In genomic region chr1:192159769-192160168, GRCh38 we compare ENCODE assay signal across 22 cellular contexts. TPM values are rescaled to one million over a fixed set of nuclear protein-coding genes. Genes with fewer than 3 reads are reported as not detected.
DNase-seq lines count a peak whose midpoint lies in the region; ATAC-seq and TF ChIP-seq lines count a peak whose summit lies in the region.
"Had no signal": no experiment of that assay in that cellular context is flagged by ENCODE, and none has a peak within 500 bp of the region (broad histone marks: within the 10 kb centered on the region; RNA-seq: fewer than 3 reads in every experiment).

No MANE protein-coding gene starts in this region.

- H3F3A ChIP-seq in PC-9 (ENCODE audit: insufficient read depth, low read depth) = no peaks in the 10 kb centered on the region

- H3K27me3 ChIP-seq in upper lobe of left lung = no peaks in the 10 kb centered on the region
- H3K27me3 ChIP-seq in PC-9 (ENCODE audit: insufficient read depth, low read depth) = no peaks in the 10 kb centered on the region
- H3K27me3 ChIP-seq: thyroid gland had no signal

- H3K9me3 ChIP-seq in upper lobe of left lung = no peaks in the 10 kb centered on the region
- H3K9me3 ChIP-seq in PC-9 (ENCODE audit: insufficient read depth, low read depth) = no peaks in the 10 kb centered on the region
- H3K9me3 ChIP-seq: HAP-1, thyroid gland had no signal

- H2AFZ ChIP-seq in PC-9 = no peak overlapping the region

- peak overlapping the region; percentile 42 to 72 (median 58) for H3K27ac ChIP-seq in upper lobe of left lung
- no peak overlapping the region for H3K27ac ChIP-seq in PC-9
- H3K27ac ChIP-seq: thyroid gland had no signal

- intact Hi-C loops in PC-9 (cut with micrococcal nuclease; ENCODE audit: unreplicated experiment) = no loop called here

- no TSS peak for BruUV-seq in PC-9 (replicated peaks; lab: Mats Ljungman, UMichigan)

- H3K79me2 ChIP-seq in PC-9 (ENCODE audit: low read depth) = no peaks in the 10 kb centered on the region

- CTCF ChIA-PET in PC-9 (lab: Charles Lee) = no interaction called here

- H3K4me2 ChIP-seq in PC-9 = no peak overlapping the region

- no peak for TF ChIP-seq EP300 in upper lobe of left lung (IDR thresholded peaks at IDR 0.05)

- H4K20me1 ChIP-seq in PC-9 (ENCODE audit: insufficient read depth) = no peaks in the 10 kb centered on the region

- ATAC-seq in upper lobe of left lung (ENCODE audit: low FRiP score in 2 of 2) (no peak), GM21529 (IDR thresholded peaks at IDR 0.05; ENCODE audit: unreplicated experiment) (no peak)
- ATAC-seq: right cardiac atrium; stimulated activated effector memory CD8-positive, alpha-beta T cell treated with anti-CD3 and anti-CD28 coated beads, Interleukin-12 subunit alpha, Interleukin-12 subunit beta, amount 100 ng/mL, for 72 hours had no signal

- POLR2A ChIA-PET in PC-9 (lab: Charles Lee; ENCODE audit: unreplicated experiment) = no interaction called here

- TF ChIP-seq CTCF in upper lobe of left lung (IDR thresholded peaks at IDR 0.05) = no peak
- no peak for TF ChIP-seq CTCF in PC-9 (conservative IDR thresholded peaks at IDR 0.05)

- peak overlapping the region in 1 of 4 donors; percentile 32 for H3K4me3 ChIP-seq in upper lobe of left lung
- H3K4me3 ChIP-seq in PC-9 = no peak overlapping the region
- H3K4me3 ChIP-seq: HAP-1, lung, thyroid gland had no signal

- peak; percentile 37 for DNase-seq in KBM-7
- DNase-seq in NOMO-1 treated with DMSO at 0.1 percent for 48 hours (lab: John Stamatoyannopoulos, UW; ENCODE audit: unreplicated experiment) = peak; percentile 66
- peak; percentile 36 for DNase-seq in dermis blood vessel endothelial cell
- DNase-seq in upper lobe of left lung = no peak
- DNase-seq in PC-9 = no peak
- DNase-seq in dedifferentiated amniotic fluid mesenchymal stem cell (ENCODE audit: extremely low spot score) = no peak
- DNase-seq: activated CD4-positive, CD25-positive, alpha-beta regulatory T cell treated with anti-CD3 and anti-CD28 coated beads, Interleukin-2, amount 50 U/mL, for 72 hours; activated CD8-positive, alpha-beta memory T cell treated with anti-CD3 and anti-CD28 coated beads for 24 hours; NCI-H1092; NCI-H2029 treated with DMSO at 0.1 percent for 48 hours; NCI-H446; NK-92 treated with Interleukin-12 subunit alpha and Interleukin-12 subunit beta, amount 100 ng/mL, for 24 hours; right cardiac atrium; SHP77 treated with DMSO at 0.1 percent for 48 hours; T-helper 9 cell; thyroid gland had no signal

- in situ Hi-C loops in KBM-7 (cut with MboI; ENCODE audit: low pct_unique_long_range_greater_than_20kb, low sequenced_read_pairs) = no loop called here

- H3K4me1 ChIP-seq in upper lobe of left lung (no peaks in the 10 kb centered on the region), PC-9 (replicated peaks; ENCODE audit: insufficient read depth) (no peaks in the 10 kb centered on the region)
- H3K4me1 ChIP-seq: thyroid gland had no signal

- no peaks in the 10 kb centered on the region for H3K36me3 ChIP-seq in upper lobe of left lung
- no peaks in the 10 kb centered on the region for H3K36me3 ChIP-seq in PC-9 (ENCODE audit: low read depth)
- H3K36me3 ChIP-seq: HAP-1, thyroid gland had no signal

- 42 to 46% methylated on average over 2 of the region's 2 CpGs for WGBS in upper lobe of left lung, 2 donors

- no peaks in the 10 kb centered on the region for H3K9me2 ChIP-seq in PC-9 (ENCODE audit: insufficient read depth)

- TF ChIP-seq POLR2A in upper lobe of left lung (IDR thresholded peaks at IDR 0.05) = no peak

RNA-seq across cellular contexts. Expression of gene RGS18, which starts 1.5 kb away (rescaled TPM):
- total RNA-seq in dermis blood vessel endothelial cell (not detected in 2 replicates), upper lobe of left lung (10 to 100 TPM in 1 of 6 donors, 1 to 10 TPM in 5; 3.1 to 13.8 (median 9.1) TPM), PC-9 (2021) (not detected in 2 replicates)
- total RNA-seq: activated T-helper 1 cell treated with anti-CD3 and anti-CD28 coated beads, Interleukin-12 subunit alpha, Interleukin-12 subunit beta, Interleukin-2, Interleukin-4 antibody, amounts not matched to agents 30 ng/mL and 10 ng/mL and 1 ng/mL, durations not matched to agents 14 hours and 24 hours and 36 hours; osteocyte had no signal

Comparison
In these comparisons a context has a peak if more than half of its experiments do, and no peak if none do; other contexts are left out.
1. DNase-seq: peak in KBM-7 (single experiment), NOMO-1 treated with DMSO at 0.1 percent for 48 hours (single experiment) and dermis blood vessel endothelial cell (single experiment); none in upper lobe of left lung (0 of 2), PC-9 (0 of 2) and dedifferentiated amniotic fluid mesenchymal stem cell (single experiment).